8 cellular contexts compared by ENCODE assay signal in the genomic region with DNA sequence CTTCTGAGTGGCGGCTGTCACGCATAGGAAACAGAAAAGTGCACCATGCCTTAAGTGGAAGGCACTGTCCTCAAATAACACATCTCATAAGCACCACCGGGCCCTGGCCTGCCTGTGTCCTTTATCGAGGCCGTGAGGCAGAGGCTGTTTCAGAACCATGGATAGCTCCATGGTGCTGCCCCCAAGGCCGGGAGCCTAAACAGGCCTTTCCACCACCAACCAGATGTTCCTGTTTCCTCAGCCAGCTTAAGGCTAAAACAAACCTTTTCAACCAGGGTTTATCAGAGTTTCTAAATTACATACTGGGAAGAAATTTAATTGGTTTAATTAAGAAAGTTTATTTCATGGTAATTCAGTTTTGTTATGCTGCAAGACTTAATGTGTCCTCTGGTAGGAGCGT.
DNase-seq lines count a peak whose midpoint lies in the region; ATAC-seq and TF ChIP-seq lines count a peak whose summit lies in the region.

No MANE protein-coding gene starts in this region.

- no peak for TF ChIP-seq CTCF in cardiac muscle cell (IDR thresholded peaks at IDR 0.05; ENCODE audit: low read depth, low read length)
- no peak for TF ChIP-seq CTCF in upper lobe of right lung (IDR thresholded peaks at IDR 0.05)

- H3K27me3 ChIP-seq in cardiac muscle cell (no peaks in the 10 kb centered on the region), upper lobe of right lung (no peaks in the 10 kb centered on the region)

- no peaks in the 10 kb centered on the region for H3K36me3 ChIP-seq in cardiac muscle cell
- H3K36me3 ChIP-seq in upper lobe of right lung = no peaks in the 10 kb centered on the region

- H3K4me1 ChIP-seq in cardiac muscle cell (ENCODE audit: low read depth) (no peaks in the 10 kb centered on the region), upper lobe of right lung (no peaks in the 10 kb centered on the region)

- peak; percentile 53 to 85 for DNase-seq in cardiac muscle cell (ENCODE audit: low read depth in 1 of 2, low spot score in 1 of 2)
- no peak for DNase-seq in left ventricle myocardium superior
- DNase-seq in SK-MEL-5 (ENCODE audit: low read depth, low spot score) = peak; percentile 16
- DNase-seq in fibroblast of peridontal ligament (ENCODE audit: extremely low read depth) = peak; percentile 4
- DNase-seq in upper lobe of right lung = no peak
- DNase-seq in NCI-H345 treated with DMSO at 0.1 percent for 48 hours (lab: John Stamatoyannopoulos, UW; ENCODE audit: unreplicated experiment) = no peak
- DNase-seq in NCI-H2081 (lab: John Stamatoyannopoulos, UW) = no peak

- ATAC-seq in left ventricle myocardium superior (no peak), upper lobe of right lung (peak; percentile 64), GM19351 (IDR thresholded peaks at IDR 0.05; ENCODE audit: unreplicated experiment) (no peak)

- intact Hi-C loops in left ventricle myocardium superior (cut with micrococcal nuclease) = no loop called here
- intact Hi-C loops in upper lobe of right lung (cut with DNase I) = no loop called here

- no peak overlapping the region for H3K4me3 ChIP-seq in cardiac muscle cell
- H3K4me3 ChIP-seq in upper lobe of right lung = no peak overlapping the region

- H3K9me3 ChIP-seq in cardiac muscle cell (ENCODE audit: low read depth) = no peaks in the 10 kb centered on the region
- no peaks in the 10 kb centered on the region for H3K9me3 ChIP-seq in upper lobe of right lung

- in situ Hi-C loops in SK-MEL-5 (cut with HindIII; ENCODE audit: low pct_unique_long_range_greater_than_20kb, low sequenced_read_pairs) = no loop called here

- H3K27ac ChIP-seq in cardiac muscle cell = no peak overlapping the region
- no peak overlapping the region for H3K27ac ChIP-seq in upper lobe of right lung

Comparison
In these comparisons a context has a peak if more than half of its experiments do, and no peak if none do; other contexts are left out.
1. DNase-seq: peak in cardiac muscle cell (2 of 2), SK-MEL-5 (single experiment) and fibroblast of peridontal ligament (single experiment); none in left ventricle myocardium superior (single experiment), upper lobe of right lung (single experiment), NCI-H345 treated with DMSO at 0.1 percent for 48 hours (single experiment) and NCI-H2081 (0 of 2).